Comparison of ENCODE assay signal across 15 cellular contexts in genomic region chr3:103126111-103126510, GRCh38.
DNase-seq lines count a peak whose midpoint lies in the region; ATAC-seq and TF ChIP-seq lines count a peak whose summit lies in the region.
"Had no signal": no experiment of that assay in that cellular context is flagged by ENCODE, and none has a peak within 500 bp of the region (broad histone marks: within the 10 kb centered on the region; RNA-seq: fewer than 3 reads in every experiment).

No MANE protein-coding gene starts in this region.

- H3K9me3 ChIP-seq in mesenchymal stem cell (ENCODE audit: control insufficient read depth, low read length), result no peaks in the 10 kb centered on the region

- H3K4me1 ChIP-seq in mesenchymal stem cell (ENCODE audit: control insufficient read depth, insufficient read depth, low read depth, low read length), result no peaks in the 10 kb centered on the region

- no peak overlapping the region for H3K23ac ChIP-seq in mesenchymal stem cell (ENCODE audit: low read length in 2 of 2)

- peak; percentile 31; the same call in 1 of the 2 replicates for TF ChIP-seq CTCF in LNCaP clone FGC (IDR thresholded peaks at IDR 0.05; ENCODE audit: control insufficient read depth, extremely low read depth, insufficient read depth)
- no peak for TF ChIP-seq CTCF in GM13977 (IDR thresholded peaks at IDR 0.05; ENCODE audit: extremely low read depth, insufficient read depth, missing control alignments)

- WGBS in mesenchymal stem cell, result no CpG with 5 or more reads among the region's 1 CpG

- H2BK5ac ChIP-seq in mesenchymal stem cell (ENCODE audit: low read depth, low read length, poor library complexity, severe bottlenecking), result no peak overlapping the region

- H2AK5ac ChIP-seq in mesenchymal stem cell (ENCODE audit: low read length, severe bottlenecking), result no peak overlapping the region

- H4K8ac ChIP-seq in mesenchymal stem cell (ENCODE audit: low read length), result no peak overlapping the region

- no peak overlapping the region for H2BK12ac ChIP-seq in mesenchymal stem cell (ENCODE audit: low read length in 2 of 2)

- DNase-seq in LNCaP clone FGC (ENCODE audit: low read depth), result peak; percentile 18
- DNase-seq in mesenchymal stem cell, result no peak
- no peak for DNase-seq in GM13977 (ENCODE audit: low spot score)
- no peak for DNase-seq in HuH-7.5 (ENCODE audit: low spot score)
- DNase-seq: activated CD8-positive, alpha-beta T cell treated with anti-CD3 and anti-CD28 coated beads, Interleukin-2, amount 10 ng/mL, durations not matched to agents 7 days and 5 days; activated effector memory CD4-positive, alpha-beta T cell treated with anti-CD3 and anti-CD28 coated beads, Interleukin-2, amount 50 U/mL, for 16 hours; GDM1; MV-4-11; stimulated activated naive B cell treated with anti-CD40 and anti-IgM and Interleukin-4, amounts not matched to agents 10 μg/mL and 1 μg/mL and 100 μg/mL, for 72 hours had no signal

- H3K14ac ChIP-seq in mesenchymal stem cell (ENCODE audit: low read length in 2 of 2), result no peak overlapping the region

- H3K27me3 ChIP-seq in mesenchymal stem cell (ENCODE audit: control insufficient read depth in 1 of 2, insufficient read depth in 1 of 2, low read length in 2 of 2), result no peaks in the 10 kb centered on the region

- H2AFZ ChIP-seq in mesenchymal stem cell (ENCODE audit: low read depth, low read length), result no peak overlapping the region

- H3K4ac ChIP-seq in mesenchymal stem cell (ENCODE audit: low read depth in 1 of 2, low read length in 2 of 2), result no peak overlapping the region

- H2BK120ac ChIP-seq in mesenchymal stem cell (ENCODE audit: low read depth, low read length), result no peak overlapping the region

- in situ Hi-C loops in GM13977 (cut with MboI; ENCODE audit: low pct_unique_long_range_greater_than_20kb, low sequenced_read_pairs, unreplicated experiment), result no loop called here

- ATAC-seq in GM18867 (IDR thresholded peaks at IDR 0.05; ENCODE audit: unreplicated experiment) (peak; percentile 35), GM21825 (IDR thresholded peaks at IDR 0.05; ENCODE audit: unreplicated experiment) (peak; percentile 38), GM21717 (IDR thresholded peaks at IDR 0.05; ENCODE audit: unreplicated experiment) (no peak), GM18517 (IDR thresholded peaks at IDR 0.05; ENCODE audit: unreplicated experiment) (no peak)
- ATAC-seq: activated CD8-positive, alpha-beta T cell treated with anti-CD3 and anti-CD28 coated beads, Interleukin-2, amount 10 ng/mL, durations not matched to agents 7 days and 5 days; sciatic nerve; stimulated activated naive B cell treated with anti-CD40 and anti-IgM and Interleukin-4, amounts not matched to agents 10 μg/mL and 1 μg/mL and 100 μg/mL, for 72 hours had no signal

- H3K79me1 ChIP-seq in mesenchymal stem cell (replicated peaks; ENCODE audit: low read length, poor library complexity, severe bottlenecking), result no peaks in the 10 kb centered on the region

- H3K27ac ChIP-seq in mesenchymal stem cell (ENCODE audit: low read length, poor library complexity, severe bottlenecking), result peak overlapping the region; percentile 57
- H3K27ac ChIP-seq: C4-2B had no signal

- no peak overlapping the region for H3K9ac ChIP-seq in mesenchymal stem cell (ENCODE audit: low read length)

- no peak overlapping the region for H4K91ac ChIP-seq in mesenchymal stem cell (ENCODE audit: low read length)

- H3K4me3 ChIP-seq in LNCaP clone FGC (ENCODE audit: low read depth, low read length), result no peak overlapping the region
- no peak overlapping the region for H3K4me3 ChIP-seq in mesenchymal stem cell (ENCODE audit: insufficient read depth in 1 of 2, low read depth in 1 of 2, low read length in 2 of 2)

- no peaks in the 10 kb centered on the region for H3K36me3 ChIP-seq in mesenchymal stem cell (ENCODE audit: control insufficient read depth in 1 of 2, insufficient read depth in 2 of 2, low read depth in 1 of 2, low read length in 2 of 2)

- no peak overlapping the region for H3K18ac ChIP-seq in mesenchymal stem cell (ENCODE audit: low read depth in 1 of 2, low read length in 2 of 2)

- H3K4me2 ChIP-seq in mesenchymal stem cell (ENCODE audit: low read length, poor library complexity, severe bottlenecking), result no peak overlapping the region

- H2BK15ac ChIP-seq in mesenchymal stem cell (ENCODE audit: low read depth, poor library complexity, severe bottlenecking), result no peak overlapping the region

Comparison
In these comparisons a context has a peak if more than half of its experiments do, and no peak if none do; other contexts are left out.
1. ATAC-seq: peak in GM18867 (single experiment) and GM21825 (single experiment); none in GM21717 (single experiment) and GM18517 (single experiment).